ENCODE assay signal across 7 cellular contexts in genomic region chr4:184902550-184902949, GRCh38.
"Had no signal": no experiment of that assay in that cellular context is flagged by ENCODE, and none has a peak within 500 bp of the region (broad histone marks: within the 10 kb centered on the region; RNA-seq: fewer than 3 reads in every experiment).

No MANE protein-coding gene starts in this region.

- FAIRE-seq: H1, H54, HTR-8/SVneo had no signal

- ATAC-seq: GM23338 had no signal

- H3K4me2 ChIP-seq: GM23338 had no signal

- DNase-seq: H9, HCEC 1CT, KG1 had no signal

- H3K4me3 ChIP-seq: GM23338 had no signal
